8 cellular contexts compared by ENCODE assay signal in genomic region chr13:40069173-40070044, GRCh38.
DNase-seq lines count a peak whose midpoint lies in the region; ATAC-seq lines count a peak whose summit lies in the region.

No MANE protein-coding gene starts in this region.

- ATAC-seq in GM21390 (IDR thresholded peaks at IDR 0.05; ENCODE audit: unreplicated experiment): peak; percentile 73
- peak; percentile 84 to 86 for ATAC-seq in activated CD4-positive, CD25-positive, alpha-beta regulatory T cell treated with anti-CD3 and anti-CD28 coated beads, Interleukin-2, amount 50 U/mL, for 24 hours
- no peak for ATAC-seq in HG02884 (IDR thresholded peaks at IDR 0.05; ENCODE audit: unreplicated experiment)

- DNase-seq in COLO668 (lab: John Stamatoyannopoulos, UW; ENCODE audit: unreplicated experiment) (peak; percentile 81), NCI-H1105 treated with DMSO at 0.1 percent for 48 hours (lab: John Stamatoyannopoulos, UW) (peak; percentile 39), kidney tubule cell (ENCODE audit: low spot score) (peak; percentile 65)
- peak; percentile 53 for DNase-seq in central memory CD4-positive, alpha-beta T cell
- peak; percentile 62 for DNase-seq in stimulated activated CD4-positive, alpha-beta T cell treated with anti-CD3 and anti-CD28 coated beads, Interleukin-2, amount 100 ng/mL, for 4 hours (ENCODE audit: low read depth)
